Comparison of ENCODE assay signal across 9 cellular contexts in the genomic region with DNA sequence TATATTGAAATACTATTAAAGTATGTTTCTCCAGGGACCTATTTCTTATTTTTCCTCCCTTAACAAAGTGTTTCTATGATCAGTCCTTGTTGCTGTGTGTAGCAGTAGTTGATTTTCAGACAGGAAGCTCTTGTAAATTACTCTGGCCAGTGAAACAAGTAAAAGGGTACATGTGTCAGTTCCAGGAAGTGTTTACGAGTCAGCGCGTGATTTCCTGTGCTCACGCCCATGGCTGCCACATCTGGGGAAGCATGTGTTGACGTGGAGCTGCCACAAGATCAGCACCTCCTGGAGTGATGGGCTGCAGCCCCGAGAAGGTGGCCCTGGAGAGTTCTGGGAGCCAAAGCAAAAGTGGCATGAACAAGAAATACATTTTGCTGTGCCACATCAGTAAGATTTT. TPM values are rescaled to one million over a fixed set of nuclear protein-coding genes. Genes with fewer than 3 reads are reported as not detected.
DNase-seq lines count a peak whose midpoint lies in the region; ATAC-seq and TF ChIP-seq lines count a peak whose summit lies in the region.
"Had no signal": no experiment of that assay in that cellular context is flagged by ENCODE, and none has a peak within 500 bp of the region (broad histone marks: within the 10 kb centered on the region; RNA-seq: fewer than 3 reads in every experiment).

No MANE protein-coding gene starts in this region.

- CTCF ChIA-PET in Calu3 (lab: Charles Lee) = interaction anchor here (0.6 kb wide), 1 partner anchor 606 kb away, joined by 4 read pairs; a partner anchor contains a TSS

- no peaks in the 10 kb centered on the region for H3K27me3 ChIP-seq in effector memory CD4-positive, alpha-beta T cell (replicated peaks; ENCODE audit: control insufficient read depth, insufficient read depth, low read length, poor library complexity, severe bottlenecking)

- H3K9me3 Mint-ChIP-seq in Calu3 (ENCODE audit: low read depth, unreplicated experiment) = no peaks in the 10 kb centered on the region

- TF ChIP-seq CTCF in AG10803 (conservative IDR thresholded peaks at IDR 0.05; ENCODE audit: low read length) = no peak
- TF ChIP-seq CTCF in Calu3 (IDR thresholded peaks at IDR 0.05; ENCODE audit: unreplicated experiment) = no peak

- H3K36me3 Mint-ChIP-seq in Calu3 (ENCODE audit: insufficient read depth, unreplicated experiment) = no peaks in the 10 kb centered on the region

- peaks cover 17% of the 10 kb centered on the region for H3K4me1 ChIP-seq in effector memory CD4-positive, alpha-beta T cell (ENCODE audit: control insufficient read depth, insufficient read depth, low read length, poor library complexity, severe bottlenecking)

- no peak overlapping the region for H3K4me3 ChIP-seq in AG10803 (ENCODE audit: low read length)
- H3K4me3 ChIP-seq in effector memory CD4-positive, alpha-beta T cell (ENCODE audit: insufficient read depth, low read depth, low read length, poor library complexity, severe bottlenecking) = peak overlapping the region; percentile 6

- H3K36me3 ChIP-seq in effector memory CD4-positive, alpha-beta T cell (ENCODE audit: control insufficient read depth, insufficient read depth, low read length) = no peaks in the 10 kb centered on the region

- intact Hi-C loops in Calu3 (cut with micrococcal nuclease; ENCODE audit: unreplicated experiment) = no loop called here

- H3K4me1 Mint-ChIP-seq in Calu3 (ENCODE audit: low read depth, unreplicated experiment) = no peaks in the 10 kb centered on the region

- ATAC-seq in HG02970 (IDR thresholded peaks at IDR 0.05; ENCODE audit: low FRiP score, unreplicated experiment) (peak; percentile 67), HG02852 (IDR thresholded peaks at IDR 0.05; ENCODE audit: unreplicated experiment) (no peak)

- H3K4me3 Mint-ChIP-seq in Calu3 (ENCODE audit: low read depth, unreplicated experiment) = no peak overlapping the region

- DNase-seq in AG10803 (ENCODE audit: low read depth) (peak; percentile 4), Calu3 (no peak), SW 1271 (lab: John Stamatoyannopoulos, UW) (no peak)
- peak; percentile 78 for DNase-seq in activated CD4-positive, alpha-beta T cell treated with anti-CD3 and anti-CD28 coated beads for 48 hours
- DNase-seq in effector memory CD4-positive, alpha-beta T cell = peak; percentile 55 to 68 (median 60)
- DNase-seq in stimulated activated CD4-positive, alpha-beta T cell treated with anti-CD3 and anti-CD28 coated beads, Interleukin-12 subunit alpha, Interleukin-12 subunit beta, amount 100 ng/mL, for 4 hours = peak; percentile 33

- peak overlapping the region; percentile 52 for H3K27ac ChIP-seq in effector memory CD4-positive, alpha-beta T cell (ENCODE audit: insufficient read depth, low read length, poor library complexity, severe bottlenecking)

- H3K9me3 ChIP-seq in effector memory CD4-positive, alpha-beta T cell (ENCODE audit: control insufficient read depth, low read length) = no peaks in the 10 kb centered on the region

- H3K27me3 Mint-ChIP-seq in Calu3 (ENCODE audit: unreplicated experiment) = no peaks in the 10 kb centered on the region

- H3K27ac Mint-ChIP-seq in Calu3 (ENCODE audit: unreplicated experiment) = no peak overlapping the region

- no TSS peak for BruUV-seq in Calu3 (replicated peaks; lab: Mats Ljungman, UMichigan)

RNA-seq across cellular contexts. Expression of a gene that starts 38.6 kb away (rescaled TPM):
- not detected in 2 replicates for total RNA-seq in Calu3 (2022)
- total RNA-seq: T-helper 1 cell treated with Interleukin-12 subunit alpha and Interleukin-12 subunit beta and Interleukin-4 antibody, amounts not matched to agents 30 ng/mL and 1 ng/mL, for 36 hours had no signal

Comparison
In these comparisons a context has a peak if more than half of its experiments do, and no peak if none do; other contexts are left out.
1. DNase-seq: peak in AG10803 (single experiment), activated CD4-positive, alpha-beta T cell treated with anti-CD3 and anti-CD28 coated beads for 48 hours (single experiment), effector memory CD4-positive, alpha-beta T cell (3 of 3) and stimulated activated CD4-positive, alpha-beta T cell treated with anti-CD3 and anti-CD28 coated beads, Interleukin-12 subunit alpha, Interleukin-12 subunit beta, amount 100 ng/mL, for 4 hours (single experiment); none in Calu3 (single experiment) and SW 1271 (0 of 2).